Comparison of ENCODE assay signal across 10 cellular contexts in the genomic region with DNA sequence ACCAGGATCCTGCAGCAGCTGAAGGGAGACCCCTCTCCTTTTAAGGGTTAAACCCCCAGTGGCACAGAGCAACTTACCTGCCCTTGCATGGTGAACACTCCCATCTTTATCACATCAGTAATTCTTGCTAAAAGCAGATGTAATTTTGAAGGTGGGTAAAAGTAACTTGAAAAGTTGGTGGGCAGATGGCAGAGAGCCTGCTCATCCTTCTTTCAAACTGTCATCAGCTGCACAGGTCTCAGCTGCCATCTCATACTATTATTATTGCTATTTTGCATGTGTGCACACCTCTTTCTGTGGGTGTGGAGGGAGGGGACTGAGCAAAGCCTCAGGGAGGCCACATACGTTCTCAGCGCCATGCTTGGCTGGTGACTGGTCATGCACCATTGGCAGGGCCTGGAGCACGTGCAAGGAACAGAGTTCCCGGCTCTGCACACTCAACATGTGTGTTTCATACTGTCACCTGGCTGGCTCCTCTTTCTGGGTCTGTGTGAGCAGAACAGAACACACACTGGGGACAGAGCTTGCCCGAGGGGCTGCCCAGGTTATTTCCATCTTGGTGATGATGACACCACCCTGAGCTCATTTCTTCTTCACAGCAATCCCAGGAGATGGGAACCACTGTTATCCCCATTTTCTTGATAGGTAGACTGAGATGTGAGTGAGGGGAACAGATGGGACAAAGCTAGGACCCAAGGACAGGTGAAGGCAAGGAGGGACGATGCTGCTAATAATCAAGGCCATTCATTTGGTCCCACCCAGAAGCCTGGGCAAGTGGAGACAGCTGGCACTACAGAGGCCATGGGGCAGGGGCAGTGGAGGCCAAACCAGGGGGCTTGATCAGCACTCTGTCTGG.
DNase-seq lines count a peak whose midpoint lies in the region; ATAC-seq and TF ChIP-seq lines count a peak whose summit lies in the region.
"Had no signal": no experiment of that assay in that cellular context is flagged by ENCODE, and none has a peak within 500 bp of the region (broad histone marks: within the 10 kb centered on the region; RNA-seq: fewer than 3 reads in every experiment).

No MANE protein-coding gene starts in this region.

- H3K36me3 ChIP-seq in RWPE2 (ENCODE audit: low read depth) (no peaks in the 10 kb centered on the region), body of pancreas (replicated peaks in 1 of 2; ENCODE audit: insufficient read depth in 1 of 2, low read depth in 2 of 2) (no peaks in the 10 kb centered on the region), psoas muscle (ENCODE audit: insufficient read depth in 1 of 2, low read depth in 1 of 2) (no peaks in the 10 kb centered on the region)
- H3K36me3 ChIP-seq: neutrophil had no signal

- intact Hi-C loops in body of pancreas (cut with DNase I), result no loop called here
- intact Hi-C loops in psoas muscle (cut with DNase I), result no loop called here

- H3K9me3 ChIP-seq in RWPE2 (ENCODE audit: severe bottlenecking) (no peaks in the 10 kb centered on the region), body of pancreas (no peaks in the 10 kb centered on the region), psoas muscle (no peaks in the 10 kb centered on the region)
- H3K9me3 ChIP-seq: Caco-2, neutrophil had no signal

- H3K4me3 ChIP-seq in RWPE2 (ENCODE audit: severe bottlenecking) (no peak overlapping the region), body of pancreas (no peak overlapping the region), psoas muscle (no peak overlapping the region)

- H3K27ac ChIP-seq in RWPE2 (ENCODE audit: poor library complexity, severe bottlenecking) (no peak overlapping the region), body of pancreas (no peak overlapping the region), psoas muscle (no peak overlapping the region)
- H3K27ac ChIP-seq: neutrophil had no signal

- H3K4me1 ChIP-seq in RWPE2 (ENCODE audit: insufficient read depth, poor library complexity, severe bottlenecking) (peaks cover 1% of the 10 kb centered on the region), body of pancreas (peaks cover 11% of the 10 kb centered on the region), psoas muscle (peaks cover 4% of the 10 kb centered on the region)
- H3K4me1 ChIP-seq: Caco-2 had no signal

- no peak for TF ChIP-seq CTCF in RWPE2 (IDR thresholded peaks at IDR 0.05; ENCODE audit: poor library complexity, severe bottlenecking)
- TF ChIP-seq CTCF in body of pancreas (IDR thresholded peaks at IDR 0.05), result no peak
- no peak for TF ChIP-seq CTCF in psoas muscle (IDR thresholded peaks at IDR 0.05)

- WGBS in body of pancreas, 2 donors, result 87 to 88% methylated on average over 5 of the region's 6 CpGs
- WGBS in psoas muscle, 3 donors, result 82 to 88% (median 84%) methylated on average over 6 of the region's 6 CpGs

- DNase-seq in RWPE2 (ENCODE audit: low spot score) (peak; percentile 42), body of pancreas (no peak), NCI-H2196 (lab: John Stamatoyannopoulos, UW; ENCODE audit: unreplicated experiment) (no peak), psoas muscle (no peak)
- no peak for DNase-seq in activated CD8-positive, alpha-beta memory T cell treated with anti-CD3 and anti-CD28 coated beads, Interleukin-2, amount 50 U/mL, for 48 hours

- peak; percentile 16 for TF ChIP-seq POLR2A in GM10847 (IDR thresholded peaks at IDR 0.05; ENCODE audit: extremely low read depth, insufficient read length)
- TF ChIP-seq POLR2A in body of pancreas (IDR thresholded peaks at IDR 0.05), result no peak

- H3K27me3 ChIP-seq in RWPE2 (ENCODE audit: insufficient read depth, poor library complexity, severe bottlenecking), result no peaks in the 10 kb centered on the region
- H3K27me3 ChIP-seq in body of pancreas, result no peaks in the 10 kb centered on the region
- H3K27me3 ChIP-seq in psoas muscle (ENCODE audit: insufficient read depth in 3 of 3, low read length in 2 of 3), result no peaks in the 10 kb centered on the region
- H3K27me3 ChIP-seq: neutrophil had no signal

- ATAC-seq in GM19324 (IDR thresholded peaks at IDR 0.05; ENCODE audit: low FRiP score, unreplicated experiment), result peak; percentile 77
- peak; percentile 79 for ATAC-seq in HG02973 (IDR thresholded peaks at IDR 0.05; ENCODE audit: unreplicated experiment)
- no peak for ATAC-seq in RWPE2 (ENCODE audit: low read depth)
- ATAC-seq in body of pancreas, result no peak
- ATAC-seq in psoas muscle, result no peak

Comparison
In these comparisons a context has a peak if more than half of its experiments do, and no peak if none do; other contexts are left out.
1. ATAC-seq: peak in GM19324 (single experiment) and HG02973 (single experiment); none in RWPE2 (single experiment), body of pancreas (single experiment) and psoas muscle (0 of 4).